1 cellular context compared by ENCODE assay signal in the genomic region with DNA sequence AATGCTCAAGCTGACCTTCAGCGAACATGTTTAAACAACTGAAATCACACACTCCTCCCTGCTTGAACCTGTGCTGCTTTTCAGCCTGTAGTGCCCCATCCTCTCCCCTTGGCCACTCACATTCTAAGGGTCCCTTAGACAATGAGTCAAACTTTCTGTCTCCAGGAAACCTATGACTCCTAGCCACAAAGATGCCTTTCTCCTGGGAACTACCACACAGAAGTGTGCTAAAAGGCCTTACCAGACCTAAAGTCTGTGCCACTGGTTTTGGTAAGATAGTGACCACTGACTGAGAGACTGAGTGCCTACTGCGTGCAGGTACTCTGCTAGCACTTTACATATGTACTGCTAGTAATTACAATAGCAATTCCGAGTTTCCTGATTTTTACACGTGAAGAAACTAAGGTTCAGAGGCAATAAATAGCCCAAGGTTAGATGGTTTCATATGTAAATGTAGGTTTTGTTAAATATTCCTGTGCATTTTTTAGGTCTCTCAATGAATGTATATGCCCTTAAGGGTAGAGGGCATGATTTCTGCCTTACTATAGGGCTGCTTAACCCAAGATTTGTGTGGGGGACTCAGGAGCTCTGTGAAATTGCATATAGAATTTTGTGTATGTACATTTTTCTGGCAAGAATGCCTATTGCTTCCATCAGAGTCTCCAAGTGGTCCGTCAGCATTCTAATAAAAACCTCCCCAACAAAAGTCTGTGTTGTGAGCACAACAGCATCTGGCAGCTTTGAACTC.
TF ChIP-seq lines count a peak whose summit lies in the region.

No MANE protein-coding gene starts in this region.

TF ChIP-seq in H1, 55 proteins besides CTCF, POLR2A, EP300 and RAD21:
- no peak for TF ChIP-seq TAF7 (optimal IDR thresholded peaks at IDR 0.05; ENCODE audit: borderline replicate concordance, low read depth, low read length)
- no peak for TF ChIP-seq BCL11A (IDR thresholded peaks at IDR 0.05; ENCODE audit: low read depth in 2 of 2, low read length in 2 of 2)
- TF ChIP-seq FOSL1 (IDR thresholded peaks at IDR 0.05; ENCODE audit: insufficient read depth, low read depth, low read length): no peak
- TF ChIP-seq KDM4A (IDR thresholded peaks at IDR 0.05; ENCODE audit: low read depth, low read length, severe bottlenecking): no peak
- TF ChIP-seq CHD1 (IDR thresholded peaks at IDR 0.05; ENCODE audit: low read depth, low read length): no peak
- TF ChIP-seq SP4 (IDR thresholded peaks at IDR 0.05; ENCODE audit: low read length): no peak
